ENCODE assay signal across 9 cellular contexts in the genomic region with DNA sequence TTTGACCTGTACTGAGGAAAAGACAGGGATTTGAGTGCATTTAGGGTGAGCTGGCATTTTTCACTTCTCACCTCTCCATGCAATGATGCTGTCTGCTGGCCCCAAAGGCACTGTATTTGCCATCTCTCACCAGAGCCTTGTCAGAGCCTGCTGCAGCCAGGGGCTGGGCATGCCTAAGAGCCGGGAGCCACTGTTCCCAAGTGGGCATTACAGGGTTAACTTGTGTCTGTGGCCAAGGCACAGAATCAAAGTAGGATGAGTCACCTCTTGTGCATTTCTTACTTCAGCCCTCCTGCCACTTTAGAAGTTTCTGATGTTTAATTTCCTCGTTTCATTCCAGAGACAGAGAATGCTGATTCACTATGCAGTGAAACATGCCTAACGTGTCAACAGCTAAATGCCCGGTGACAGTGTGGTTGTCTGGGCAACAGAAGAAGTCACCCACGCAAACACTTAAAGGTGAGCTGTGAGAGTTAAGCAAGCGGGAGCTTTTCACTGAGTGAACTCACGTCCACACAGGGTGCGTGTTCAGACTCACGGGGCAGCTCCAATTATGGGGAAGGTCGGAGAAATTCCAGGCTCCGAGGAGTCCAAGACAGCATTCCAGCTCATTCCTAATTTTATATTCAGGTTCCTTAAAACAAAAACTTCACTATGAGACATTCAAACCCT. TPM values are rescaled to one million over a fixed set of nuclear protein-coding genes. Genes with fewer than 3 reads are reported as not detected.
DNase-seq lines count a peak whose midpoint lies in the region; FAIRE-seq and TF ChIP-seq lines count a peak whose summit lies in the region.
"Had no signal": no experiment of that assay in that cellular context is flagged by ENCODE, and none has a peak within 500 bp of the region (broad histone marks: within the 10 kb centered on the region; RNA-seq: fewer than 3 reads in every experiment).

No MANE protein-coding gene starts in this region.

- peaks cover 13% of the 10 kb centered on the region for H3K9me3 ChIP-seq in HUES48 (ENCODE audit: control insufficient read depth, insufficient read depth, low read length)

- H3K4me3 ChIP-seq in HUES48 (ENCODE audit: low read depth, low read length): peak overlapping the region; percentile 31; the same call in 1 of the 2 replicates
- H3K4me3 ChIP-seq in astrocyte of the cerebellum (ENCODE audit: low read depth, low read length): peak overlapping the region; percentile 22

- no peaks in the 10 kb centered on the region for H3K27me3 ChIP-seq in HUES48 (ENCODE audit: control insufficient read depth, insufficient read depth, low read length)

- H3K27me3 Mint-ChIP-seq in immature natural killer cell (ENCODE audit: low read depth in 3 of 3): peaks cover 0 to 1% (median 0%) of the 10 kb centered on the region in 3 donors

- in situ Hi-C loops in astrocyte of the cerebellum (cut with HindIII; ENCODE audit: low sequenced_read_pairs): no loop called here

- peaks cover 0 to 10% (median 0%) of the 10 kb centered on the region in 3 donors for H3K36me3 Mint-ChIP-seq in immature natural killer cell

- no peaks in the 10 kb centered on the region for H3K36me3 ChIP-seq in HUES48 (ENCODE audit: control insufficient read depth, insufficient read depth, low read length)

- FAIRE-seq in islet of Langerhans (lab: Jason Lieb, UNC): peak; percentile 100

- H3K27ac Mint-ChIP-seq in immature natural killer cell: no peak overlapping the region

- no peak overlapping the region for H3K4me3 Mint-ChIP-seq in immature natural killer cell

- peak overlapping the region; percentile 85 for H3K27ac ChIP-seq in HUES48 (ENCODE audit: low read depth, low read length)
- H3K27ac ChIP-seq: VCaP had no signal

- peaks cover 13% of the 10 kb centered on the region for H3K4me1 ChIP-seq in HUES48 (ENCODE audit: control insufficient read depth, insufficient read depth, low read length)

- peaks cover 0 to 3% (median 0%) of the 10 kb centered on the region in 6 donors for H3K9me3 Mint-ChIP-seq in immature natural killer cell

- TF ChIP-seq CTCF in GM10266 (IDR thresholded peaks at IDR 0.05; ENCODE audit: control insufficient read depth, insufficient read depth, low read depth, missing control alignments) (no peak), astrocyte of the cerebellum (IDR thresholded peaks at IDR 0.05; ENCODE audit: low read depth, low read length, missing control alignments) (no peak)

- DNase-seq in GM10266 (ENCODE audit: extremely low spot score) (peak; percentile 19), astrocyte of the cerebellum (ENCODE audit: low read depth) (peak; percentile 79), stromal cell of bone marrow (ENCODE audit: low read depth) (peak; percentile 90), NCI-H2227 (lab: John Stamatoyannopoulos, UW; ENCODE audit: unreplicated experiment) (no peak), immature natural killer cell (no peak), NCI-H146 treated with DMSO at 0.1 percent for 48 hours (lab: John Stamatoyannopoulos, UW; ENCODE audit: unreplicated experiment) (no peak)

- peak overlapping the region; percentile 60; the same call in 1 of the 2 replicates for H3K9ac ChIP-seq in HUES48 (ENCODE audit: low read depth, low read length)

- H3K4me1 Mint-ChIP-seq in immature natural killer cell: no peaks in the 10 kb centered on the region

RNA-seq across cellular contexts. Expression of gene IGFBP3, which starts 57.1 kb away (rescaled TPM):
- polyA plus RNA-seq in immature natural killer cell: 1 to 10 TPM in 1 of 3 donors, under 1 TPM in 1, not detected in 1; 0.53 to 3.1 TPM

Comparison
In these comparisons a context has a peak if more than half of its experiments do, and no peak if none do; other contexts are left out.
1. DNase-seq: peak in GM10266 (single experiment), astrocyte of the cerebellum (single experiment) and stromal cell of bone marrow (single experiment); none in NCI-H2227 (single experiment), immature natural killer cell (0 of 3) and NCI-H146 treated with DMSO at 0.1 percent for 48 hours (single experiment).